25 cellular contexts compared by ENCODE assay signal in genomic region chr4:157244348-157244747, GRCh38. TPM values are rescaled to one million over a fixed set of nuclear protein-coding genes. Genes with fewer than 3 reads are reported as not detected.
"Had no signal": no experiment of that assay in that cellular context is flagged by ENCODE, and none has a peak within 500 bp of the region (broad histone marks: within the 10 kb centered on the region; RNA-seq: fewer than 3 reads in every experiment).

No MANE protein-coding gene starts in this region.

- ATAC-seq: effector memory CD8-positive, alpha-beta T cell; foreskin keratinocyte; left lobe of liver; natural killer cell; psoas muscle had no signal

- H3K4me3 ChIP-seq: hepatocyte, psoas muscle, sigmoid colon, skin epidermis, stomach, tibial artery, upper lobe of left lung, vagina had no signal

- H3K36me3 ChIP-seq: sigmoid colon, stomach, tibial artery, upper lobe of left lung, vagina had no signal

- H3K4me3 Mint-ChIP-seq: central memory CD8-positive, alpha-beta T cell; effector memory CD8-positive, alpha-beta T cell; mesothelial cell of epicardium; natural killer cell had no signal

- H3K4me1 ChIP-seq: foreskin keratinocyte, parathyroid adenoma, psoas muscle, sigmoid colon, stomach, upper lobe of left lung, vagina had no signal

- H3K9me3 ChIP-seq: psoas muscle, sigmoid colon, stomach, tibial artery, upper lobe of left lung, vagina had no signal

- H3K27ac ChIP-seq: foreskin keratinocyte, hepatocyte, parathyroid adenoma, psoas muscle, sigmoid colon, skin epidermis, stomach, tibial artery, upper lobe of left lung, vagina had no signal

- H3K27me3 Mint-ChIP-seq: central memory CD8-positive, alpha-beta T cell; effector memory CD8-positive, alpha-beta T cell had no signal

- H3K27ac Mint-ChIP-seq: effector memory CD8-positive, alpha-beta T cell; mesothelial cell of epicardium; natural killer cell had no signal

- DNase-seq: effector memory CD8-positive, alpha-beta T cell; erythroblast; foreskin keratinocyte; mammary epithelial cell; natural killer cell; psoas muscle; retina; sigmoid colon; stimulated activated CD4-positive, alpha-beta T cell treated with anti-CD3 and anti-CD28 coated beads, Interleukin-2, amount 100 ng/mL, for 24 hours; stimulated activated CD4-positive, alpha-beta T cell treated with anti-CD3 and anti-CD28 coated beads, Interleukin-4, amount 100 ng/mL, for 4 hours; stimulated activated naive CD4-positive, alpha-beta T cell; stomach; tibial artery; upper lobe of left lung had no signal

- H3K4me1 Mint-ChIP-seq: central memory CD8-positive, alpha-beta T cell; natural killer cell had no signal

- H3K27me3 ChIP-seq: hepatocyte, sigmoid colon, stomach, tibial artery, upper lobe of left lung, vagina had no signal

- H3K36me3 Mint-ChIP-seq: mesothelial cell of epicardium, natural killer cell had no signal

RNA-seq across cellular contexts. Expression of gene GRIA2, which starts 23.8 kb away (rescaled TPM):
- total RNA-seq: endothelial cell of umbilical vein, foreskin keratinocyte, kidney epithelial cell, left lobe of liver, mammary epithelial cell, myocyte, natural killer cell, omental fat pad, upper lobe of left lung had no signal
- polyA plus RNA-seq: endothelial cell of umbilical vein, foreskin keratinocyte, mammary epithelial cell had no signal
